ENCODE assay signal across 15 cellular contexts in the genomic region with DNA sequence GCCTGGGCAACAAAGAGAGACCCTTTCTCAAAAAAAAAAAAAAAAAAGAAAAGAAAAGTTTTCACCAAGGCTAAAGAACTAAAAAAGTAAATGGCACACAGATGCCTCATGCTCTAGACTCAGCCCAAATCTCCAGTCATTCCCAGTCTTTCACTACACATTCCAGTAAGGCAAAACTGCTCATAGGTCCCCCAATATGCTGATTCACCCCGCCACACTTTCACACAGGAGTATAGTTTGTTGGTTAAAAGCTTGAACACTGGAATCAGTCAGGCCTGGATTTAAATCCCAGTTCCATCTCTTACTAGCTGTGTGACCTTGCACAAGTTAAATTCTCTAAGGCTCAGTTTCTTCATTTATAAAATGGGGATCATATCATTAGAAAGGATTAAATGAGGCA. TPM values are rescaled to one million over a fixed set of nuclear protein-coding genes. Genes with fewer than 3 reads are reported as not detected.
A peak's percentile ranks its signal among the peaks of the same experiment; 100 is the strongest.
DNase-seq lines count a peak whose midpoint lies in the region; ATAC-seq and TF ChIP-seq lines count a peak whose summit lies in the region.
"Had no signal": no experiment of that assay in that cellular context is flagged by ENCODE, and none has a peak within 500 bp of the region (broad histone marks: within the 10 kb centered on the region; RNA-seq: fewer than 3 reads in every experiment).

No MANE protein-coding gene starts in this region.

- no peak overlapping the region for H3K9ac ChIP-seq in OCI-LY1 (ENCODE audit: low read length)

- H3K4me3 Mint-ChIP-seq in activated naive CD4-positive, alpha-beta T cell treated with anti-CD3 and anti-CD28 coated beads, Interleukin-2, amount 10 ng/mL, durations not matched to agents 7 days and 5 days: peak overlapping the region; percentile 97
- peak overlapping the region; percentile 96 to 100 (median 99) for H3K4me3 Mint-ChIP-seq in brain
- peak overlapping the region; percentile 95 for H3K4me3 Mint-ChIP-seq in stimulated activated effector memory CD8-positive, alpha-beta T cell treated with anti-CD3 and anti-CD28 coated beads, Interleukin-12 subunit alpha, Interleukin-12 subunit beta, amount 100 ng/mL, for 72 hours

- peak overlapping the region; percentile 67 for H3K27ac Mint-ChIP-seq in activated naive CD4-positive, alpha-beta T cell treated with anti-CD3 and anti-CD28 coated beads, Interleukin-2, amount 10 ng/mL, durations not matched to agents 7 days and 5 days
- H3K27ac Mint-ChIP-seq in brain: no peak overlapping the region
- H3K27ac Mint-ChIP-seq in stimulated activated effector memory CD8-positive, alpha-beta T cell treated with anti-CD3 and anti-CD28 coated beads, Interleukin-12 subunit alpha, Interleukin-12 subunit beta, amount 100 ng/mL, for 72 hours: no peak overlapping the region

- H3K4me1 ChIP-seq in OCI-LY1 (ENCODE audit: insufficient read depth, low read length, severe bottlenecking): peaks cover 42% of the 10 kb centered on the region

- peaks cover 16% of the 10 kb centered on the region for H3K79me2 ChIP-seq in OCI-LY1 (ENCODE audit: insufficient read depth, low read length)

- no peaks in the 10 kb centered on the region for H3K9me3 Mint-ChIP-seq in activated naive CD4-positive, alpha-beta T cell treated with anti-CD3 and anti-CD28 coated beads, Interleukin-2, amount 10 ng/mL, durations not matched to agents 7 days and 5 days
- H3K9me3 Mint-ChIP-seq in brain: no peaks in the 10 kb centered on the region
- H3K9me3 Mint-ChIP-seq in stimulated activated effector memory CD8-positive, alpha-beta T cell treated with anti-CD3 and anti-CD28 coated beads, Interleukin-12 subunit alpha, Interleukin-12 subunit beta, amount 100 ng/mL, for 72 hours: no peaks in the 10 kb centered on the region

- peaks cover 62% of the 10 kb centered on the region for H3K4me1 Mint-ChIP-seq in activated naive CD4-positive, alpha-beta T cell treated with anti-CD3 and anti-CD28 coated beads, Interleukin-2, amount 10 ng/mL, durations not matched to agents 7 days and 5 days
- peaks cover 60% of the 10 kb centered on the region for H3K4me1 Mint-ChIP-seq in brain
- peaks cover 53% of the 10 kb centered on the region for H3K4me1 Mint-ChIP-seq in stimulated activated effector memory CD8-positive, alpha-beta T cell treated with anti-CD3 and anti-CD28 coated beads, Interleukin-12 subunit alpha, Interleukin-12 subunit beta, amount 100 ng/mL, for 72 hours

- no peaks in the 10 kb centered on the region for H3K9me2 ChIP-seq in OCI-LY1 (ENCODE audit: low read depth, low read length)

- H3K27ac ChIP-seq in OCI-LY1 (ENCODE audit: low read depth, low read length, poor library complexity, severe bottlenecking): no peak overlapping the region
- H3K27ac ChIP-seq: SK-N-MC had no signal

- TF ChIP-seq CTCF in OCI-LY1 (IDR thresholded peaks at IDR 0.05; ENCODE audit: low read length) (no peak), brain (conservative IDR thresholded peaks at IDR 0.05) (no peak)

- no peaks in the 10 kb centered on the region for H4K20me1 ChIP-seq in OCI-LY1 (ENCODE audit: insufficient read depth, low read length)

- H3K4me2 ChIP-seq in OCI-LY1 (ENCODE audit: low read length): peak overlapping the region; percentile 76

- no peak for DNase-seq in activated naive CD4-positive, alpha-beta T cell treated with anti-CD3 and anti-CD28 coated beads, Interleukin-2, amount 10 ng/mL, durations not matched to agents 7 days and 5 days
- DNase-seq in activated naive CD4-positive, alpha-beta T cell (lab: John Stamatoyannopoulos, UW): no peak
- no peak for DNase-seq in stimulated activated effector memory CD8-positive, alpha-beta T cell treated with anti-CD3 and anti-CD28 coated beads, Interleukin-12 subunit alpha, Interleukin-12 subunit beta, amount 100 ng/mL, for 72 hours (ENCODE audit: low spot score in 2 of 2)
- DNase-seq in LoVo (ENCODE audit: low spot score) (no peak), CD1c-positive myeloid dendritic cell (ENCODE audit: extremely low spot score) (no peak)
- DNase-seq: activated CD4-positive, alpha-beta T cell treated with anti-CD3 and anti-CD28 coated beads, Interleukin-2, amount 50 U/mL, for 1 hour; effector memory CD4-positive, alpha-beta T cell; left colon; NCI-H1105 treated with DMSO at 0.1 percent for 48 hours; NCI-H510A treated with DMSO at 0.1 percent for 48 hours had no signal

- H3K9me3 ChIP-seq in OCI-LY1 (ENCODE audit: low read length): no peaks in the 10 kb centered on the region
- H3K9me3 ChIP-seq: neutrophil had no signal

- peaks cover 47% of the 10 kb centered on the region for H3K36me3 Mint-ChIP-seq in activated naive CD4-positive, alpha-beta T cell treated with anti-CD3 and anti-CD28 coated beads, Interleukin-2, amount 10 ng/mL, durations not matched to agents 7 days and 5 days
- H3K36me3 Mint-ChIP-seq in brain: peaks cover 38% of the 10 kb centered on the region
- H3K36me3 Mint-ChIP-seq in stimulated activated effector memory CD8-positive, alpha-beta T cell treated with anti-CD3 and anti-CD28 coated beads, Interleukin-12 subunit alpha, Interleukin-12 subunit beta, amount 100 ng/mL, for 72 hours: peaks cover 79% of the 10 kb centered on the region

- no peaks in the 10 kb centered on the region for H3F3A ChIP-seq in OCI-LY1 (ENCODE audit: insufficient read depth, low read length)

- H3K27me3 ChIP-seq in OCI-LY1 (ENCODE audit: insufficient read depth, low read length): no peaks in the 10 kb centered on the region
- H3K27me3 ChIP-seq: neutrophil had no signal

- peaks cover 31% of the 10 kb centered on the region; the same call in 1 of the 2 replicates for H3K36me3 ChIP-seq in OCI-LY1 (ENCODE audit: insufficient read depth, low read length)
- H3K36me3 ChIP-seq: neutrophil had no signal

- CTCF ChIA-PET in activated naive CD4-positive, alpha-beta T cell treated with anti-CD3 and anti-CD28 coated beads, Interleukin-2, amount 10 ng/mL, durations not matched to agents 7 days and 5 days (lab: Charles Lee): interaction anchor here (2.9 kb wide), 1 partner anchor 21 kb away, joined by 23 read pairs; no protein-coding TSS in a partner anchor

- peak overlapping the region; percentile 91 for H3K4me3 ChIP-seq in OCI-LY1 (ENCODE audit: low read depth, low read length, poor library complexity, severe bottlenecking)

- H3K27me3 Mint-ChIP-seq in activated naive CD4-positive, alpha-beta T cell treated with anti-CD3 and anti-CD28 coated beads, Interleukin-2, amount 10 ng/mL, durations not matched to agents 7 days and 5 days: no peaks in the 10 kb centered on the region
- H3K27me3 Mint-ChIP-seq in brain: no peaks in the 10 kb centered on the region

- H2AFZ ChIP-seq in OCI-LY1 (ENCODE audit: low read length): no peak overlapping the region

- ATAC-seq in stimulated activated effector memory CD8-positive, alpha-beta T cell treated with anti-CD3 and anti-CD28 coated beads, Interleukin-12 subunit alpha, Interleukin-12 subunit beta, amount 100 ng/mL, for 72 hours: no peak
- ATAC-seq in GM21717 (IDR thresholded peaks at IDR 0.05; ENCODE audit: unreplicated experiment): no peak
- ATAC-seq: left colon had no signal

RNA-seq across cellular contexts. Expression of a gene that starts 1.9 kb away (rescaled TPM):
- 76.9 TPM for polyA plus RNA-seq in brain (ENCODE audit: insufficient read depth, low read depth, low replicate concordance)

RNA-seq across cellular contexts. Expression of a gene that starts 7.2 kb away (rescaled TPM):
- polyA plus RNA-seq in brain (ENCODE audit: insufficient read depth, low read depth, low replicate concordance): 570 TPM

RNA-seq across cellular contexts. Expression of a gene that starts 17.0 kb away (rescaled TPM):
- 26.8 TPM for polyA plus RNA-seq in brain (ENCODE audit: insufficient read depth, low read depth, low replicate concordance)

RNA-seq across cellular contexts. Expression of a gene that starts 29.4 kb away (rescaled TPM):
- polyA plus RNA-seq in brain (ENCODE audit: insufficient read depth, low read depth, low replicate concordance): 60.3 TPM

RNA-seq across cellular contexts. Expression of a gene that starts 44.5 kb away (rescaled TPM):
- polyA plus RNA-seq in brain (ENCODE audit: insufficient read depth, low read depth, low replicate concordance): 2.7 TPM
